Comparison of ENCODE assay signal across 29 cellular contexts in the genomic region with DNA sequence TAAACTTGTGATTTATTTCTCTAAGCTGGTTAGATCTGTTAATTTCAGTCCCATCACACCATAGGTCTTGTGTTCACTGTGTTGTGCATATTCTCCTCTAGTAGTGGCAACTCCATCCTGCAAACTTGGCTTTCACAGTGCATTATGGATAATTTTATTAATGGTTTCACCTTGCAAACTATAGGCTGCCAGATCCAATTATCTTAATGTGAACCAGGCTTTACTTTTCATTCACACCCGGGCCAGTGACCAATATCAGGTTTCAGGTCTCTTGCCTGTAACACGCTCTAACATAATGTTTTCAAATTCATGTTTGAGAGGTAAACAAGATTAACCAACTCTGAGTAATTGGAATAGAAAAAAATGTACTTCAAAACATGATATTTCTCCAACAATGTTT.
"Had no signal": no experiment of that assay in that cellular context is flagged by ENCODE, and none has a peak within 500 bp of the region (broad histone marks: within the 10 kb centered on the region; RNA-seq: fewer than 3 reads in every experiment).

No MANE protein-coding gene starts in this region.

- DNase-seq: Kasumi-1, KG1, MG63, NCI-H1048, NCI-H1092 treated with DMSO at 0.1 percent for 48 hours, NCI-H1105 treated with DMSO at 0.1 percent for 48 hours, NCI-H1436, NCI-H146, NCI-H1694, NCI-H187, NCI-H1930, NCI-H2029 treated with DMSO at 0.1 percent for 48 hours, NCI-H2171 treated with DMSO at 0.1 percent for 48 hours, NCI-H2227 treated with DMSO at 0.1 percent for 48 hours, NCI-H345, NCI-H446, NCI-H510A treated with DMSO at 0.1 percent for 48 hours, NCI-H524 treated with DMSO at 0.1 percent for 48 hours, NCI-H526 treated with DMSO at 0.1 percent for 48 hours, NCI-H774, PC-9, SHP77, SIG-M5, SJCRH30, SK-N-SH, SW 1271, T-helper 1 cell had no signal

- ATAC-seq: Panc1, Right ventricle myocardium inferior had no signal
